8 cellular contexts compared by ENCODE assay signal in the genomic region with DNA sequence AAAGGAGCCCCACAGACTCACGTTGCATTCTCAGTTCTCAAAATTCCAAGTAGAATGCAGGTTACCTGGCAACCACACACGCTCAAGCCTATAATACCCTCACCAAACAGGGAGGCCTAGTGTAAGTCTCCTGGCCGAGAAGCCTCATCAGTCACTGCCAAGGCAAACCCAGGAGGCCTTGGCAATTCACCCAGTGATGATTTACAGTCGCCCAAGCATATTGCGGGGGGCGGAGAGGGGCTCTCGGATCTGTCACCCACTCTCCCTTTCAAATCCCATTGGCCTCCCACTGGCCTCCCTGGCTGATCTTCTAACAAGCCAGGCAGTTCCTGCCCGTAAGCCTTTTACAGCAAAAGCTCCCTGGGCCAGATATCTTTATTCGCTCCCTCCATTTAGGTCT. TPM values are rescaled to one million over a fixed set of nuclear protein-coding genes. Genes with fewer than 3 reads are reported as not detected.
DNase-seq lines count a peak whose midpoint lies in the region; ATAC-seq and TF ChIP-seq lines count a peak whose summit lies in the region.

No MANE protein-coding gene starts in this region.

- DNase-seq in H9 (no peak), RWPE1 (ENCODE audit: low spot score) (peak; percentile 19), fibroblast of lung (ENCODE audit: low read depth in 2 of 2) (peak in 1 of 2 donors; percentile 56), posterior vena cava (ENCODE audit: low spot score) (peak; percentile 62), AG08396 (ENCODE audit: low spot score) (no peak), germinal center (ENCODE audit: low spot score) (no peak)

- H3K4me1 ChIP-seq in H9 (ENCODE audit: insufficient read depth, low read length) = 0 out of 2 replicates have a peak, but pooled peaks cover 2% of the 10 kb centered on the region
- peaks cover 12% of the 10 kb centered on the region for H3K4me1 ChIP-seq in fibroblast of lung (ENCODE audit: control insufficient read depth, extremely low read depth, insufficient read depth, low read length)

- CTCF ChIA-PET in RWPE1 (lab: Yijun Ruan, JAX) = no interaction called here

- peaks cover 6% of the 10 kb centered on the region for H3K23me2 ChIP-seq in H9 (ENCODE audit: insufficient read length, low read depth, low read length, poor library complexity, severe bottlenecking)

- no peaks in the 10 kb centered on the region for H3K27me3 Mint-ChIP-seq in H9 (ENCODE audit: low read depth)

- no peak overlapping the region for H3K4ac ChIP-seq in H9 (ENCODE audit: low read depth, low read length)

- H3K23ac ChIP-seq in H9 (ENCODE audit: insufficient read length, low read depth, low read length) = no peak overlapping the region

- peaks cover 16 to 38% (median 29%) of the 10 kb centered on the region in 3 experiments for H3K36me3 Mint-ChIP-seq in H9 (ENCODE audit: insufficient read depth in 1 of 3, low read depth in 3 of 3)

- H3K4me3 Mint-ChIP-seq in H9 = peak overlapping the region; percentile 98 to 99

- intact Hi-C loops in posterior vena cava (cut with DNase I) = no loop called here

- TF ChIP-seq CTCF in H9 (conservative IDR thresholded peaks at IDR 0.05) (no peak), RWPE1 (conservative IDR thresholded peaks at IDR 0.05; ENCODE audit: low read depth) (no peak), fibroblast of lung (conservative IDR thresholded peaks at IDR 0.05 in 1 of 2, IDR thresholded peaks at IDR 0.05 in 1 of 2; ENCODE audit: low read depth in 1 of 2, low read length in 2 of 2) (no peak)

- POLR2A ChIA-PET in RWPE1 (lab: Yijun Ruan, JAX; ENCODE audit: low non-redundant PET) = no interaction called here

- no peak overlapping the region for H2BK15ac ChIP-seq in H9 (ENCODE audit: low read depth, low read length)

- H3K18ac ChIP-seq in H9 (ENCODE audit: insufficient read length, low read depth, low read length) = no peak overlapping the region

- no CpG with 5 or more reads among the region's 9 CpGs for WGBS in H9 (ENCODE audit: extremely low coverage, insufficient read length, low lambda C conversion rate)

- H3K4me2 ChIP-seq in H9 (ENCODE audit: insufficient read depth, insufficient read length, low read length) = peak overlapping the region; percentile 96
- peak overlapping the region; percentile 98 for H3K4me2 ChIP-seq in fibroblast of lung (ENCODE audit: extremely low read depth, insufficient read depth, low read length)

- no peak overlapping the region for H2BK120ac ChIP-seq in H9 (ENCODE audit: low read depth, low read length, poor library complexity, severe bottlenecking)

- H3K27ac ChIP-seq in H9 (ENCODE audit: insufficient read length, low read depth, low read length) (no peak overlapping the region), RWPE1 (peak overlapping the region; percentile 78), fibroblast of lung (ENCODE audit: insufficient read depth, low read length) (peak overlapping the region; percentile 92)

- H3K56ac ChIP-seq in H9 (ENCODE audit: insufficient read length, low read depth, low read length) = no peak overlapping the region

- no peak overlapping the region for H2BK20ac ChIP-seq in H9 (ENCODE audit: low read depth, low read length, poor library complexity, severe bottlenecking)

- no peak overlapping the region for H2BK5ac ChIP-seq in H9 (ENCODE audit: insufficient read length, low read length)

- H4K91ac ChIP-seq in H9 (ENCODE audit: insufficient read length, low read depth, low read length) = no peak overlapping the region

- no peak overlapping the region for H4K5ac ChIP-seq in H9 (ENCODE audit: insufficient read length, low read depth, low read length)

- H3K27ac Mint-ChIP-seq in H9 = peak overlapping the region in 2 of 3 experiments; percentile 96 to 99; a peak in 4 of 7 replicates

- H3K9me3 ChIP-seq in H9 (ENCODE audit: control insufficient read depth, low read depth, low read length) = no peaks in the 10 kb centered on the region
- no peaks in the 10 kb centered on the region for H3K9me3 ChIP-seq in fibroblast of lung (ENCODE audit: control insufficient read depth, insufficient read depth, low read depth, low read length)

- no peaks in the 10 kb centered on the region for H3K9me3 Mint-ChIP-seq in H9

- H3K79me1 ChIP-seq in H9 (ENCODE audit: insufficient read depth, low read depth, low read length, poor library complexity, severe bottlenecking) = peaks cover 10% of the 10 kb centered on the region

- H3K4me1 Mint-ChIP-seq in H9 = peaks cover 23 to 29% of the 10 kb centered on the region in 2 experiments

- no peaks in the 10 kb centered on the region for H4K20me1 ChIP-seq in H9 (ENCODE audit: control insufficient read depth, insufficient read depth, insufficient read length)
- peaks cover 2% of the 10 kb centered on the region for H4K20me1 ChIP-seq in fibroblast of lung (ENCODE audit: control insufficient read depth, extremely low read depth, insufficient read depth, low read length)

- peaks cover 5% of the 10 kb centered on the region for H3K36me3 ChIP-seq in fibroblast of lung (ENCODE audit: control insufficient read depth, insufficient read depth, low read length)

- H3K14ac ChIP-seq in H9 (ENCODE audit: insufficient read depth, low read length) = no peak overlapping the region

- H3T11ph ChIP-seq in H9 (ENCODE audit: low read length) = no peak overlapping the region

- peak overlapping the region; percentile 98 for H3K9ac ChIP-seq in H9 (ENCODE audit: extremely low read depth, insufficient read length, low read length)
- peak overlapping the region; percentile 89 for H3K9ac ChIP-seq in fibroblast of lung (ENCODE audit: insufficient read depth, low read length)

- ATAC-seq in GM21423 (IDR thresholded peaks at IDR 0.05; ENCODE audit: unreplicated experiment) (no peak), GM18873 (IDR thresholded peaks at IDR 0.05; ENCODE audit: low FRiP score, unreplicated experiment) (no peak)

- no peak overlapping the region for H4K8ac ChIP-seq in H9 (replicated peaks; ENCODE audit: insufficient read length, low read depth, low read length)

- peak overlapping the region; percentile 87 to 96 (median 93) for H3K4me3 ChIP-seq in fibroblast of lung (replicated peaks in 1 of 4; ENCODE audit: control extremely low read depth in 1 of 4, insufficient read depth in 1 of 4, low read depth in 3 of 4, low read length in 4 of 4)

- H3K79me2 ChIP-seq in H9 (ENCODE audit: insufficient read depth, low read length) = peaks cover 48% of the 10 kb centered on the region
- peaks cover 57% of the 10 kb centered on the region for H3K79me2 ChIP-seq in fibroblast of lung (ENCODE audit: control insufficient read depth, insufficient read depth, low read length)

- H3K27me3 ChIP-seq in H9 (ENCODE audit: insufficient read depth, low read length) = no peaks in the 10 kb centered on the region
- H3K27me3 ChIP-seq in fibroblast of lung (ENCODE audit: control insufficient read depth, insufficient read depth, low read length) = no peaks in the 10 kb centered on the region

- H2AFZ ChIP-seq in H9 (ENCODE audit: low read length) (no peak overlapping the region), fibroblast of lung (ENCODE audit: low read length) (no peak overlapping the region)

- no peak overlapping the region for H2AK5ac ChIP-seq in H9 (ENCODE audit: insufficient read length, low read length)

- no peak overlapping the region for H2BK12ac ChIP-seq in H9 (ENCODE audit: insufficient read length, low read depth, low read length)

RNA-seq across cellular contexts. Expression of a gene that starts 1.1 kb away (rescaled TPM):
- total RNA-seq in H9 (2021) (110 and 123 TPM in 2 replicates), fibroblast of lung (61.1 and 87.0 TPM in 2 replicates), posterior vena cava (10 to 100 TPM; 52.6 to 65.7 TPM)
- polyA plus RNA-seq in fibroblast of lung = 18.0 and 22.9 TPM in 2 replicates
- polyA plus RNA-seq in fibroblast of lung (2012) = 25.1 and 26.9 TPM in 2 replicates
- polyA minus RNA-seq in fibroblast of lung (ENCODE audit: low replicate concordance) = 48.8 and 66.7 TPM in 2 replicates

RNA-seq across cellular contexts. Expression of a gene that starts 32.1 kb away (rescaled TPM):
- total RNA-seq in H9 (2021) (33.3 and 33.6 TPM in 2 replicates), fibroblast of lung (5.6 and 9.7 TPM in 2 replicates), posterior vena cava (10 to 100 TPM; 33.2 to 44.2 TPM)
- 7.5 and 9.5 TPM in 2 replicates for polyA plus RNA-seq in fibroblast of lung
- 19.8 and 25.7 TPM in 2 replicates for polyA plus RNA-seq in fibroblast of lung (2012)
- polyA minus RNA-seq in fibroblast of lung (ENCODE audit: low replicate concordance) = 8.0 and 9.9 TPM in 2 replicates

RNA-seq across cellular contexts. Expression of a gene that starts 38.1 kb away (rescaled TPM):
- total RNA-seq in H9 (2021) (59.1 and 59.5 TPM in 2 replicates), fibroblast of lung (9.8 and 9.9 TPM in 2 replicates), posterior vena cava (10 to 100 TPM; 24.2 to 33.6 TPM)
- 13.0 and 14.4 TPM in 2 replicates for polyA plus RNA-seq in fibroblast of lung
- 12.5 and 12.9 TPM in 2 replicates for polyA plus RNA-seq in fibroblast of lung (2012)
- polyA minus RNA-seq in fibroblast of lung (ENCODE audit: low replicate concordance) = 3.4 and 3.5 TPM in 2 replicates

RNA-seq across cellular contexts. Expression of a gene that starts 46.6 kb away (rescaled TPM):
- total RNA-seq in H9 (2021) (0.26 and 1.9 TPM in 2 replicates), fibroblast of lung (under 0.01 TPM in 1 of 2 replicates, not detected in the other), posterior vena cava (1 to 10 TPM; 2.3 to 3.7 TPM)
- 0.01 TPM in 1 of 2 replicates, not detected in the other for polyA plus RNA-seq in fibroblast of lung
- polyA plus RNA-seq in fibroblast of lung (2012) = not detected in 2 replicates
- not detected in 2 replicates for polyA minus RNA-seq in fibroblast of lung (ENCODE audit: low replicate concordance)

Comparison
In these comparisons a context has a peak if more than half of its experiments do, and no peak if none do; other contexts are left out.
1. DNase-seq: peak in RWPE1 (single experiment) and posterior vena cava (single experiment); none in H9 (single experiment), AG08396 (single experiment) and germinal center (single experiment).